In the genomic region with DNA sequence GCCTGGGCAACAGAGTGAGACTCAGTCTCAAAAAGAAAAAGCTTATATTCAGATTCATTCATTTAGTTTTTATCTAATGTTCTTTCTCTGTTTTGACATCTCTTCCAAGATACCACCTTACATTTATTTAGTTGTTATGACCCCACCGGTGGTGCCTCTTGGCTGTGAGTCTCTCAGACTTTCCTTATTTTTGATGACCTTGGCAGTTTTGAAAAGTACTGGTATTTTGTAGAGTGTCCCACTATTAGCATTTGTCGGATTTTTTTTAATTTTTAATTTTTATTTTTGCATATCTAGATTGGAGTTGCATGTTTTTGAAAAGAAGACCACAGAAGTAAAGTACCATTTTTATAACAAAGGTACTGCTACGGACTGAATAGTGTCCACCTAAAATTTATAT, we compare ENCODE assay signal across 5 cellular contexts.
"Had no signal": no experiment of that assay in that cellular context is flagged by ENCODE, and none has a peak within 500 bp of the region (broad histone marks: within the 10 kb centered on the region; RNA-seq: fewer than 3 reads in every experiment).

No MANE protein-coding gene starts in this region.

- H3K4me2 ChIP-seq: KMS-11 had no signal

- FAIRE-seq: HTR-8/SVneo had no signal

- DNase-seq: KBM-7, KG1 had no signal

- H3K27ac ChIP-seq: HL-60, KMS-11 had no signal

- H3K9ac ChIP-seq: KMS-11 had no signal
